10 cellular contexts compared by ENCODE assay signal in the genomic region with DNA sequence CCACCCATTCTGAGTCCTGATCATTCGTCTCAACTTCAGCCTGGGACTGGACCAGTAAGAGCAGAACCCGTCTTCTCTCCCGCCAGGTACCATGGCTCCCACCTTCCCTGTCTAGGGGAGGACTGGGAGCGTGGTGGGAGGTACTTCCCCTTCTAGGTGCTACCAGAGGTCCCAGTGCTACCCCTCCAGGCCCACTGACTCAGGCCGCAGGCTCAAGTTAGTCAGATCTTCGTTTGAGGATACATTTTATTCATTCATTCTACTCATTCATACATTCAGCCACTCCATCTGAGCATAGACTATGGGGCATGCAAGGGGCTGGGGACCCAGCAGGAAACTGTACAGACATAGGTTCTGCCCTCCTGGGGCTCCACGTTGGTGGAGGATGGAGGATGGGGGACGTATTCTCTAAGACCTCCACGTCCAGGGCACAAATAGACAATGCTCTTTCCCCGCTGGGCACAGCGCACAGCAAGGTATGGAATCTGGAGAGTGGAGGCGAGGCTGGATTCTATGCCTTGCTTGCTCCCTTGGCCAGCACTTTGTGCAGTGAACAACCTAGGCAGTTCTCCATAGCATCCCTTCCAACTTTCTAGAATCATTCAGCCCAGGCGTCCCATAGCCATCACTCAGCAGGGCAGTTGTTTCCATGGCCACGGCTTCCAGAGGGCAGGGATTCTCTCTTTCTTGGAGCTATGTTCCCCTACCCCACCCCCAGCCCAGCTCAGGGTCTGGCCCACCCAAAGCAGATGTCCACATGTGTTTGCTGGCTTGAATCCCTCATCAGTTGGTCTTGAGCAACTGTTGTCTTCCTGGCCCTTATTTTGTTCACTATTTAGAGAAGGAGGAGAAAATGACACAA. TPM values are rescaled to one million over a fixed set of nuclear protein-coding genes. Genes with fewer than 3 reads are reported as not detected.
A peak's percentile ranks its signal among the peaks of the same experiment; 100 is the strongest.
DNase-seq lines count a peak whose midpoint lies in the region; FAIRE-seq and TF ChIP-seq lines count a peak whose summit lies in the region.
"Had no signal": no experiment of that assay in that cellular context is flagged by ENCODE, and none has a peak within 500 bp of the region (broad histone marks: within the 10 kb centered on the region; RNA-seq: fewer than 3 reads in every experiment).

No MANE protein-coding gene starts in this region.

- no TSS peak for BruUV-seq in Calu3 (replicated peaks; lab: Mats Ljungman, UMichigan)
- BruUV-seq in PC-9 (replicated peaks; lab: Mats Ljungman, UMichigan) = no TSS peak

- no peak for TF ChIP-seq POLR2A in sigmoid colon (IDR thresholded peaks at IDR 0.05)

- H3K36me3 ChIP-seq in PC-9 (ENCODE audit: low read depth) (no peaks in the 10 kb centered on the region), right atrium auricular region (no peaks in the 10 kb centered on the region), sigmoid colon (no peaks in the 10 kb centered on the region)
- H3K36me3 ChIP-seq: neutrophil had no signal

- no peak overlapping the region for H2AFZ ChIP-seq in PC-9

- peaks cover 20% of the 10 kb centered on the region; the same call in 1 of the 2 replicates for H3F3A ChIP-seq in PC-9 (ENCODE audit: insufficient read depth, low read depth)

- H3K79me2 ChIP-seq in PC-9 (ENCODE audit: low read depth) = no peaks in the 10 kb centered on the region

- H3K9me3 ChIP-seq in PC-9 (ENCODE audit: insufficient read depth, low read depth) = no peaks in the 10 kb centered on the region
- no peaks in the 10 kb centered on the region for H3K9me3 ChIP-seq in right atrium auricular region
- no peaks in the 10 kb centered on the region for H3K9me3 ChIP-seq in sigmoid colon
- H3K9me3 ChIP-seq: neutrophil had no signal

- FAIRE-seq in RCC 7860 (lab: Jason Lieb, UNC) = no peak

- H3K4me3 ChIP-seq in PC-9 = no peak overlapping the region
- peak overlapping the region in 1 of 2 donors; percentile 72 for H3K4me3 ChIP-seq in right atrium auricular region
- peak overlapping the region in 2 of 4 donors; percentile 40 to 65 for H3K4me3 ChIP-seq in sigmoid colon

- peaks cover 2% of the 10 kb centered on the region; the same call in 1 of the 2 replicates for H3K4me1 ChIP-seq in PC-9 (replicated peaks; ENCODE audit: insufficient read depth)
- peaks cover 0 to 46% of the 10 kb centered on the region in 2 donors for H3K4me1 ChIP-seq in right atrium auricular region
- H3K4me1 ChIP-seq in sigmoid colon = peaks cover 0 to 30% (median 25%) of the 10 kb centered on the region in 4 donors

- H3K4me2 ChIP-seq in PC-9 = peak overlapping the region; percentile 92

- POLR2A ChIA-PET in PC-9 (lab: Charles Lee; ENCODE audit: unreplicated experiment) = interaction anchor here (0.6 kb wide), 1 partner anchor 44 kb away, joined by 5 read pairs; no protein-coding TSS in a partner anchor

- no peak for TF ChIP-seq EP300 in sigmoid colon (IDR thresholded peaks at IDR 0.05)

- CTCF ChIA-PET in Calu3 (lab: Charles Lee) (no interaction called here), PC-9 (lab: Charles Lee) (no interaction called here)

- H3K9me2 ChIP-seq in PC-9 (ENCODE audit: insufficient read depth) = no peaks in the 10 kb centered on the region

- H3K27me3 Mint-ChIP-seq in Calu3 (ENCODE audit: unreplicated experiment) = peaks cover 98% of the 10 kb centered on the region

- DNase-seq in Calu3 = no peak
- no peak for DNase-seq in PC-9
- peak; percentile 76 for DNase-seq in right atrium auricular region (ENCODE audit: low spot score)
- peak; percentile 78 for DNase-seq in sigmoid colon
- DNase-seq in SKM-1 treated with dmso at 0.1 percent for 144 hours (lab: John Stamatoyannopoulos, UW; ENCODE audit: unreplicated experiment) = no peak
- DNase-seq in NOMO-1 treated with DMSO at 0.1 percent for 48 hours (lab: John Stamatoyannopoulos, UW; ENCODE audit: unreplicated experiment) = no peak
- no peak for DNase-seq in NCI-H1930 (lab: John Stamatoyannopoulos, UW)
- no peak for DNase-seq in RCC 7860 (ENCODE audit: low spot score)
- DNase-seq: NCI-H1105 treated with DMSO at 0.1 percent for 48 hours had no signal

- H3K27ac ChIP-seq in PC-9 = no peak overlapping the region
- peak overlapping the region; percentile 79 to 80 for H3K27ac ChIP-seq in right atrium auricular region
- H3K27ac ChIP-seq in sigmoid colon = peak overlapping the region; percentile 72 to 78 (median 76)
- H3K27ac ChIP-seq: neutrophil had no signal

- WGBS in sigmoid colon, 2 donors = 65 to 77% methylated on average over 14 of the region's 14 CpGs

- H3K4me1 Mint-ChIP-seq in Calu3 (ENCODE audit: low read depth, unreplicated experiment) = peaks cover 8% of the 10 kb centered on the region

- peaks cover 11% of the 10 kb centered on the region for H3K36me3 Mint-ChIP-seq in Calu3 (ENCODE audit: insufficient read depth, unreplicated experiment)

- no peak for TF ChIP-seq CTCF in Calu3 (IDR thresholded peaks at IDR 0.05; ENCODE audit: unreplicated experiment)
- no peak for TF ChIP-seq CTCF in PC-9 (conservative IDR thresholded peaks at IDR 0.05)
- no peak for TF ChIP-seq CTCF in right atrium auricular region (IDR thresholded peaks at IDR 0.05)
- TF ChIP-seq CTCF in sigmoid colon (IDR thresholded peaks at IDR 0.05) = no peak

- H3K27me3 ChIP-seq in PC-9 (ENCODE audit: insufficient read depth, low read depth) = peaks cover 24% of the 10 kb centered on the region
- H3K27me3 ChIP-seq in right atrium auricular region = no peaks in the 10 kb centered on the region
- peaks cover 0 to 11% (median 8%) of the 10 kb centered on the region in 3 donors for H3K27me3 ChIP-seq in sigmoid colon

- peak overlapping the region; percentile 77 for H3K27ac Mint-ChIP-seq in Calu3 (ENCODE audit: unreplicated experiment)

- H3K9me3 Mint-ChIP-seq in Calu3 (ENCODE audit: low read depth, unreplicated experiment) = no peaks in the 10 kb centered on the region

- no peaks in the 10 kb centered on the region for H4K20me1 ChIP-seq in PC-9 (ENCODE audit: insufficient read depth)

- intact Hi-C loops in Calu3 (cut with micrococcal nuclease; ENCODE audit: unreplicated experiment) = no loop called here
- intact Hi-C loops in PC-9 (cut with micrococcal nuclease; ENCODE audit: unreplicated experiment) = no loop called here
- intact Hi-C loops in sigmoid colon (cut with DNase I) = no loop called here

- H3K4me3 Mint-ChIP-seq in Calu3 (ENCODE audit: low read depth, unreplicated experiment) = peak overlapping the region; percentile 79

RNA-seq across cellular contexts. Expression of a gene that starts 1.1 kb away (rescaled TPM):
- total RNA-seq in Calu3 (2022) (0.76 and 2.4 TPM in 2 replicates), PC-9 (2021) (4.4 and 10.4 TPM in 2 replicates), right atrium auricular region (10 to 100 TPM in 1 of 2 donors, 1 to 10 TPM in 1; 4.3 to 16.8 TPM), sigmoid colon (10 to 100 TPM; 12.1 to 23.7 (median 19.6) TPM)
- 10 to 100 TPM in 1 of 3 donors, 1 to 10 TPM in 2; 5.1 to 21.6 (median 7.0) TPM for polyA plus RNA-seq in sigmoid colon

RNA-seq across cellular contexts. Expression of a gene that starts 27.1 kb away (rescaled TPM):
- total RNA-seq in Calu3 (2022) (19.7 and 20.5 TPM in 2 replicates), PC-9 (2021) (74.0 and 75.5 TPM in 2 replicates), right atrium auricular region (10 to 100 TPM; 48.7 to 93.0 TPM), sigmoid colon (10 to 100 TPM; 21.1 to 57.9 (median 37.5) TPM)
- 10 to 100 TPM in 1 of 3 donors, 1 to 10 TPM in 2; 1.4 to 21.5 (median 3.0) TPM for polyA plus RNA-seq in sigmoid colon

RNA-seq across cellular contexts. Expression of a gene that starts 31.7 kb away (rescaled TPM):
- total RNA-seq in Calu3 (2022) = 0.78 and 1.1 TPM in 2 replicates
- total RNA-seq in PC-9 (2021) = 0.81 and 1.2 TPM in 2 replicates
- total RNA-seq in right atrium auricular region = 1 to 10 TPM; 1.3 to 4.7 TPM
- 1 to 10 TPM in 3 of 4 donors, under 1 TPM in 1; 0.83 to 5.3 (median 3.3) TPM for total RNA-seq in sigmoid colon
- 1 to 10 TPM; 3.2 to 9.6 (median 7.6) TPM for polyA plus RNA-seq in sigmoid colon

RNA-seq across cellular contexts. Expression of a gene that starts 49.0 kb away (rescaled TPM):
- total RNA-seq in Calu3 (2022) = 1,555 and 1,627 TPM in 2 replicates
- total RNA-seq in PC-9 (2021) = 6,804 and 8,986 TPM in 2 replicates
- total RNA-seq in right atrium auricular region = 1,000 to 10,000 TPM; 2,265 to 2,787 TPM
- 1,000 to 10,000 TPM; 1,709 to 2,375 (median 1,954) TPM for total RNA-seq in sigmoid colon
- polyA plus RNA-seq in sigmoid colon = over 10,000 TPM in 2 of 3 donors, 1,000 to 10,000 TPM in 1; 6,007 to 20,022 (median 13,142) TPM

Comparison
In these comparisons a context has a peak if more than half of its experiments do, and no peak if none do; other contexts are left out.
1. DNase-seq: peak in right atrium auricular region (single experiment) and sigmoid colon (single experiment); none in Calu3 (single experiment), PC-9 (0 of 2), SKM-1 treated with dmso at 0.1 percent for 144 hours (single experiment), NOMO-1 treated with DMSO at 0.1 percent for 48 hours (single experiment), NCI-H1930 (0 of 2) and RCC 7860 (single experiment).